Comparison of ENCODE assay signal across 22 cellular contexts in the genomic region with DNA sequence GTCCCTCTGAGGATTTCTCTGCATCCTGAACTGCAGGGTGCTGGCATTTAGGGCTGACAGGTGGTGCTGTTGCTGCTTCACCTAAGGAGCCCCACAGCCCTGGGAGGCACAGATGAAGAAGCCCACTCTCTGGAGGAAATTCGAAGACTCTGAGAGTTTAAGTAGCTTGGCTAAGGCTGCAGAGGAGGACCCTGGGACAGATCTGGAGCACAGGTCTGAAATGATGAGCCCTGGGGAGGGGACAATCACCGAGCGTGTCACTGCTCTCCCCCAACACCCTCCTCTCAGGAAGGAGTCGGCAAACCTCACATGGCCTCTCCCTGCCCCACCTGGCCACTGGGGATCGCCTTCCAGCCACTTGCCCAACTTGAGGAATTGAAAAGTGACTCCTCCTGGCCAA. TPM values are rescaled to one million over a fixed set of nuclear protein-coding genes. Genes with fewer than 3 reads are reported as not detected.
"Had no signal": no experiment of that assay in that cellular context is flagged by ENCODE, and none has a peak within 500 bp of the region (broad histone marks: within the 10 kb centered on the region; RNA-seq: fewer than 3 reads in every experiment).

No MANE protein-coding gene starts in this region.

- H3K9me3 Mint-ChIP-seq: activated naive CD8-positive, alpha-beta T cell treated with anti-CD3 and anti-CD28 coated beads, Interleukin-2, amount 10 ng/mL, durations not matched to agents 7 days and 5 days; activated T-helper 17 cell treated with anti-CD3 and anti-CD28 coated beads, Interleukin-2, amount 50 U/mL, for 72 hours; effector memory CD8-positive, alpha-beta T cell; stimulated activated naive B cell treated with anti-CD40 and anti-IgM and Interleukin-4, amounts not matched to agents 10 μg/mL and 1 μg/mL and 100 μg/mL, for 72 hours had no signal

- H3K4me2 ChIP-seq: smooth muscle cell had no signal

- H3K27ac ChIP-seq: body of pancreas, ovary, thoracic aorta, upper lobe of right lung had no signal

- DNase-seq: activated CD4-positive, alpha-beta T cell treated with anti-CD3 and anti-CD28 coated beads for 36 hours; activated CD4-positive, alpha-beta T cell treated with anti-CD3 and anti-CD28 coated beads, Interleukin-2, amount 50 U/mL, for 48 hours; activated naive CD4-positive, alpha-beta T cell treated with Interleukin-2 at 50 U/mL for 16 hours; activated naive CD8-positive, alpha-beta T cell treated with anti-CD3 and anti-CD28 coated beads, Interleukin-2, amount 10 ng/mL, durations not matched to agents 7 days and 5 days; activated T-cell treated with anti-CD3 and anti-CD28 coated beads, Interleukin-2, amount 50 U/mL, for 1 hour; amygdala; body of pancreas; effector memory CD8-positive, alpha-beta T cell; foreskin fibroblast; left ventricle myocardium superior; naive B cell; ovary; stimulated activated naive B cell treated with anti-CD40 and anti-IgM and Interleukin-4, amounts not matched to agents 10 μg/mL and 1 μg/mL and 100 μg/mL, for 72 hours; upper lobe of right lung had no signal

- H3K36me3 ChIP-seq: ovary, thoracic aorta, upper lobe of right lung had no signal

- H3K4me1 ChIP-seq: body of pancreas, upper lobe of right lung had no signal

- H3K9me3 ChIP-seq: body of pancreas, ovary, thoracic aorta, upper lobe of right lung had no signal

- H3K36me3 Mint-ChIP-seq: activated naive CD8-positive, alpha-beta T cell treated with anti-CD3 and anti-CD28 coated beads, Interleukin-2, amount 10 ng/mL, durations not matched to agents 7 days and 5 days; naive B cell; stimulated activated naive B cell treated with anti-CD40 and anti-IgM and Interleukin-4, amounts not matched to agents 10 μg/mL and 1 μg/mL and 100 μg/mL, for 72 hours had no signal

- H3K4me1 Mint-ChIP-seq: activated CD4-positive, alpha-beta T cell treated with anti-CD3 and anti-CD28 coated beads for 36 hours; activated T-helper 17 cell treated with anti-CD3 and anti-CD28 coated beads, Interleukin-2, amount 50 U/mL, for 72 hours had no signal

- H3K27me3 ChIP-seq: body of pancreas, ovary had no signal

- H3K27ac Mint-ChIP-seq: activated CD4-positive, alpha-beta T cell treated with anti-CD3 and anti-CD28 coated beads for 36 hours; activated naive CD8-positive, alpha-beta T cell treated with anti-CD3 and anti-CD28 coated beads, Interleukin-2, amount 10 ng/mL, durations not matched to agents 7 days and 5 days; activated T-helper 17 cell treated with anti-CD3 and anti-CD28 coated beads, Interleukin-2, amount 50 U/mL, for 72 hours; effector memory CD8-positive, alpha-beta T cell; stimulated activated naive B cell treated with anti-CD40 and anti-IgM and Interleukin-4, amounts not matched to agents 10 μg/mL and 1 μg/mL and 100 μg/mL, for 72 hours had no signal

- H3K4me3 ChIP-seq: body of pancreas, ovary, smooth muscle cell, thoracic aorta, upper lobe of right lung had no signal

- H3K4me3 Mint-ChIP-seq: activated CD4-positive, alpha-beta T cell treated with anti-CD3 and anti-CD28 coated beads for 36 hours; activated naive CD8-positive, alpha-beta T cell treated with anti-CD3 and anti-CD28 coated beads, Interleukin-2, amount 10 ng/mL, durations not matched to agents 7 days and 5 days; activated T-helper 17 cell treated with anti-CD3 and anti-CD28 coated beads, Interleukin-2, amount 50 U/mL, for 72 hours; effector memory CD8-positive, alpha-beta T cell; neural crest cell; stimulated activated naive B cell treated with anti-CD40 and anti-IgM and Interleukin-4, amounts not matched to agents 10 μg/mL and 1 μg/mL and 100 μg/mL, for 72 hours had no signal

RNA-seq across cellular contexts. Expression of a gene that starts 18.6 kb away (rescaled TPM):
- total RNA-seq: activated CD4-positive, alpha-beta T cell treated with anti-CD3 and anti-CD28 coated beads for 36 hours; activated naive CD8-positive, alpha-beta T cell treated with anti-CD3 and anti-CD28 coated beads, Interleukin-2, amount 10 ng/mL, durations not matched to agents 7 days and 5 days; activated T-helper 17 cell treated with anti-CD3 and anti-CD28 coated beads, Interleukin-2, amount 50 U/mL, for 72 hours; dermis microvascular lymphatic vessel endothelial cell; mononuclear cell; pulmonary artery endothelial cell; T-helper 2 cell treated with Interferon-gamma antibody and Interleukin-4, amounts not matched to agents 100 ng/mL and 5 ng/mL, for 36 hours; upper lobe of right lung had no signal
